ENCODE assay signal across 11 cellular contexts in genomic region chr3:170811515-170811914, GRCh38. TPM values are rescaled to one million over a fixed set of nuclear protein-coding genes. Genes with fewer than 3 reads are reported as not detected.
A peak's percentile ranks its signal among the peaks of the same experiment; 100 is the strongest.
DNase-seq lines count a peak whose midpoint lies in the region; ATAC-seq, FAIRE-seq and TF ChIP-seq lines count a peak whose summit lies in the region.
"Had no signal": no experiment of that assay in that cellular context is flagged by ENCODE, and none has a peak within 500 bp of the region (broad histone marks: within the 10 kb centered on the region; RNA-seq: fewer than 3 reads in every experiment).

No MANE protein-coding gene starts in this region.

- H3K27me3 Mint-ChIP-seq in WTC11 (ENCODE audit: low read depth) = peaks cover 11% of the 10 kb centered on the region

- H3K9me3 Mint-ChIP-seq in WTC11 = peaks cover 13% of the 10 kb centered on the region
- H3K9me3 Mint-ChIP-seq: central memory CD8-positive, alpha-beta T cell; neural crest cell had no signal

- in situ Hi-C loops in K562 (cut with MboI) = loop anchor here (5.0 kb wide), 4 partner anchors 41 to 499 kb away; no protein-coding TSS in a partner anchor
- in situ Hi-C loops in GM13977 (cut with MboI; ENCODE audit: low pct_unique_long_range_greater_than_20kb, low sequenced_read_pairs, unreplicated experiment) = loop anchor here (10.0 to 25.0 kb wide), 2 partner anchors 397 to 499 kb away; partner anchors contain the start of gene CLDN11

- TF ChIP-seq EP300 in K562 (IDR thresholded peaks at IDR 0.05; ENCODE audit: low read length) = no peak

- H2AFZ ChIP-seq in K562 (ENCODE audit: low read depth, low read length) = peak overlapping the region; percentile 19; the same call in 1 of the 2 replicates

- no peak for TF ChIP-seq CTCF in K562 (IDR thresholded peaks at IDR 0.05 in 2 of 3, conservative IDR thresholded peaks at IDR 0.05 in 1 of 3; ENCODE audit: insufficient read depth in 2 of 3, low read depth in 1 of 3, low read length in 3 of 3)
- TF ChIP-seq CTCF in foreskin keratinocyte (conservative IDR thresholded peaks at IDR 0.05) = no peak
- TF ChIP-seq CTCF in GM13977 (IDR thresholded peaks at IDR 0.05; ENCODE audit: extremely low read depth, insufficient read depth, missing control alignments) = no peak
- no peak for TF ChIP-seq CTCF in WTC11 (IDR thresholded peaks at IDR 0.05)

- intact Hi-C loops in K562 (cut with micrococcal nuclease) (loop anchor here (5.0 to 10.0 kb wide), 4 partner anchors 259 to 627 kb away; partner anchors contain the start of gene PHC3), left ventricle myocardium superior (cut with micrococcal nuclease) (loop anchor here (2.0 to 5.0 kb wide), 2 partner anchors 399 to 501 kb away; no protein-coding TSS in a partner anchor)

- H3K9me3 ChIP-seq in K562 (replicated peaks; ENCODE audit: control insufficient read depth, insufficient read depth, low read depth, low read length) = no peaks in the 10 kb centered on the region
- H3K9me3 ChIP-seq: upper lobe of left lung had no signal

- H3K4me1 Mint-ChIP-seq in WTC11 = peaks cover 58% of the 10 kb centered on the region

- H3K9ac ChIP-seq in K562 (ENCODE audit: insufficient read depth in 1 of 2, low read depth in 2 of 2, low read length in 2 of 2) = no peak overlapping the region

- H3K4me1 ChIP-seq in K562 (replicated peaks in 1 of 2; ENCODE audit: control insufficient read depth in 2 of 2, insufficient read depth in 2 of 2, low read length in 2 of 2) = peaks cover 21 to 49% of the 10 kb centered on the region in 2 experiments
- peaks cover 36% of the 10 kb centered on the region for H3K4me1 ChIP-seq in foreskin keratinocyte

- no peak overlapping the region for H3K4me3 Mint-ChIP-seq in WTC11
- H3K4me3 Mint-ChIP-seq: central memory CD8-positive, alpha-beta T cell; neural crest cell had no signal

- peak; percentile 75 for DNase-seq in A172 (ENCODE audit: low spot score)
- peak; percentile 85 for DNase-seq in M059J (ENCODE audit: low read depth)
- DNase-seq in K562 (ENCODE audit: extremely low read depth in 1 of 4, low spot score in 3 of 4) = peak in 2 of 4 experiments; percentile 33 to 37
- DNase-seq in foreskin keratinocyte = peak; percentile 60 to 84
- DNase-seq in left ventricle myocardium superior = no peak
- no peak for DNase-seq in NCI-H774 (lab: John Stamatoyannopoulos, UW)
- DNase-seq in GM13977 (ENCODE audit: low spot score) = no peak
- DNase-seq in WTC11 (ENCODE audit: low spot score) = no peak

- no peak for TF ChIP-seq RAD21 in K562 (CRISPR knock-in tag; conservative IDR thresholded peaks at IDR 0.05 in 1 of 2, IDR thresholded peaks at IDR 0.05 in 1 of 2)

- POLR2A ChIA-PET in K562 (lab: Yijun Ruan, JAX) = interaction anchor here (0.8 to 1.8 kb wide), 4 partner anchors 9 to 200 kb away, joined by 3 to 5 read pairs (median 4); partner anchors contain the start of gene RPL22L1
- POLR2A ChIA-PET in WTC11 (lab: Charles Lee) = no interaction called here

- CTCF ChIA-PET in K562 (lab: Yijun Ruan, JAX; ENCODE audit: low intra/inter-chr PET ratio) = interaction anchor here (1.4 to 2.3 kb wide), 2 partner anchors 397 to 948 kb away, joined by 3 to 13 read pairs; no protein-coding TSS in a partner anchor
- CTCF ChIA-PET in WTC11 (lab: Charles Lee) = interaction anchor here (0.5 to 7.2 kb wide), 49 partner anchors 9 to 1983 kb away, joined by 3 to 138 read pairs (median 4); partner anchors contain the start of genes CLDN11, RPL22L1 and SLC7A14

- no peaks in the 10 kb centered on the region for H3K36me3 ChIP-seq in K562 (ENCODE audit: control insufficient read depth, insufficient read depth, low read length)
- H3K36me3 ChIP-seq: upper lobe of left lung had no signal

- WGBS in K562 (ENCODE audit: insufficient coverage, low coverage, missing lambda C conversion rate) = 66% methylated on average over 5 of the region's 5 CpGs

- no TSS peak for BruUV-seq in K562 (replicated peaks; lab: Mats Ljungman, UMichigan)

- H4K20me1 ChIP-seq in K562 (replicated peaks; ENCODE audit: control insufficient read depth, insufficient read depth, low read length) = no peaks in the 10 kb centered on the region

- ATAC-seq in K562 = no peak
- ATAC-seq in foreskin keratinocyte = peak; percentile 67
- no peak for ATAC-seq in left ventricle myocardium superior
- no peak for ATAC-seq in WTC11

- no peak overlapping the region for H3K27ac Mint-ChIP-seq in WTC11

- no peak for TF ChIP-seq POLR2A in K562 (conservative IDR thresholded peaks at IDR 0.05)

- no peaks in the 10 kb centered on the region for H3K27me3 ChIP-seq in K562 (ENCODE audit: control insufficient read depth in 2 of 2, insufficient read depth in 2 of 2, low read length in 2 of 2)
- no peaks in the 10 kb centered on the region for H3K27me3 ChIP-seq in foreskin keratinocyte
- H3K27me3 ChIP-seq: upper lobe of left lung had no signal

- no peak overlapping the region for H3K4me2 ChIP-seq in K562 (ENCODE audit: insufficient read depth, low read length)

- no peak for FAIRE-seq in K562 (lab: Jason Lieb, UNC)

- H3K79me2 ChIP-seq in K562 (ENCODE audit: control insufficient read depth, insufficient read depth, low read length) = no peaks in the 10 kb centered on the region

- H3K4me3 ChIP-seq in K562 = no peak overlapping the region
- H3K4me3 ChIP-seq: upper lobe of left lung had no signal

- peaks cover 7% of the 10 kb centered on the region; the same call in 1 of the 2 replicates for H3K36me3 Mint-ChIP-seq in WTC11

- H3K9me1 ChIP-seq in K562 (ENCODE audit: control insufficient read depth, insufficient read depth, low read length) = no peaks in the 10 kb centered on the region

- H3K27ac ChIP-seq in K562 (ENCODE audit: extremely low read depth, low read depth, low read length) (no peak overlapping the region), foreskin keratinocyte (no peak overlapping the region)
- H3K27ac ChIP-seq: upper lobe of left lung had no signal

TF ChIP-seq in K562, 482 proteins besides CTCF, POLR2A, EP300 and RAD21 (continues in another document):
- TF ChIP-seq HDAC2 (IDR thresholded peaks at IDR 0.05) = no peak
- no peak for TF ChIP-seq NBN (IDR thresholded peaks at IDR 0.05; ENCODE audit: low read depth)
- no peak for TF ChIP-seq ZNF707 (CRISPR knock-in tag; conservative IDR thresholded peaks at IDR 0.05)
- no peak for TF ChIP-seq ZKSCAN1 (IDR thresholded peaks at IDR 0.05; ENCODE audit: low read depth, low read length)
- no peak for TF ChIP-seq TSC22D4 (tag; IDR thresholded peaks at IDR 0.05)
- TF ChIP-seq JUND (IDR thresholded peaks at IDR 0.05; ENCODE audit: borderline replicate concordance, low read depth, low read length) = peak; percentile 66; the same call in 1 of the 2 replicates
- no peak; the same call in 2 of the 3 replicates for TF ChIP-seq JUND (tag; IDR thresholded peaks at IDR 0.05; ENCODE audit: borderline replicate concordance, low read depth, low read length)

TF ChIP-seq in WTC11, 78 proteins besides CTCF, POLR2A, EP300 and RAD21 (continues in another document):
- TF ChIP-seq ZNF281 (CRISPR knock-in tag; IDR thresholded peaks at IDR 0.05) (no peak), CREB1 (CRISPR knock-in tag; IDR thresholded peaks at IDR 0.05) (no peak)

RNA-seq across cellular contexts. Expression of gene RPL22L1, which starts 58.5 kb away (rescaled TPM):
- total RNA-seq in A172 (2014; rRNA removed; shearing (Covaris generic)) = 621 and 649 TPM in 2 replicates
- total RNA-seq in M059J (2014; rRNA removed; shearing (Covaris generic)) = 64.3 and 106 TPM in 2 replicates
- total RNA-seq in K562 (2011; cell fraction: chromatin; rRNA removed; ENCODE audit: low replicate concordance) = 14.7 and 33.8 TPM in 2 replicates
- total RNA-seq in K562 (2011; cell fraction: nucleolus; rRNA removed) = 13.4 and 13.8 TPM in 2 replicates
- total RNA-seq in K562 (2011; cell fraction: nucleoplasm; rRNA removed) = 28.4 and 41.3 TPM in 2 replicates
- total RNA-seq in K562 (2014; rRNA removed) = 31.6 and 67.6 TPM in 2 replicates
- total RNA-seq in K562 (2014; rRNA removed; fragmentation: Illumina TruSeq; extraction: Trizol) = 139 and 156 TPM in 2 replicates
- total RNA-seq in K562 (2015; rRNA removed; fragmentation: Illumina TruSeq; extraction: Trizol) = 120 and 137 TPM in 2 replicates
- total RNA-seq in K562 (2021) = 53.9 and 64.7 TPM in 2 replicates
- polyA plus RNA-seq in K562 (2011; rRNA removed) = 64.5 and 98.3 TPM in 2 replicates
- polyA plus RNA-seq in K562 (2011; cell fraction: cytosol; rRNA removed) = 10.8 and 27.7 TPM in 2 replicates
- 17.0 and 24.0 TPM in 2 replicates for polyA plus RNA-seq in K562 (2011; cell fraction: nucleus; rRNA removed)
- polyA plus RNA-seq in K562 (2012) = 60.5 and 95.5 TPM in 2 replicates
- polyA plus RNA-seq in K562 (2014; fragmentation: Illumina TruSeq; extraction: Trizol) = 84.4 and 99.0 TPM in 2 replicates
- polyA plus RNA-seq in K562 (2014; fragmentation: Nextera tagmentation; extraction: Ambion mirVana) = 100 to 1,000 TPM; 108 to 111 TPM
- polyA plus RNA-seq in K562 (2014; rRNA removed) = 141 and 198 TPM in 2 replicates
- 30.1 and 30.6 TPM in 2 replicates for polyA minus RNA-seq in K562 (2011; rRNA and poly(A)+ RNA removed)
- polyA minus RNA-seq in K562 (2011; cell fraction: cytosol; rRNA and poly(A)+ RNA removed) = 5.5 and 30.3 TPM in 2 replicates
- polyA minus RNA-seq in K562 (2011; cell fraction: nucleus; rRNA and poly(A)+ RNA removed) = 14.9 and 22.3 TPM in 2 replicates
- 290 and 331 TPM in 2 replicates for total RNA-seq in foreskin keratinocyte
- 508 and 570 TPM in 2 replicates for polyA plus RNA-seq in foreskin keratinocyte
- total RNA-seq in left ventricle myocardium superior = 8.3 TPM
- total RNA-seq in WTC11 (2021) = 120 to 169 TPM (median 125 TPM) in 3 replicates

Comparison
In these comparisons a context has a peak if more than half of its experiments do, and no peak if none do; other contexts are left out.
1. DNase-seq: peak in A172 (single experiment), M059J (single experiment) and foreskin keratinocyte (2 of 2); none in left ventricle myocardium superior (single experiment), NCI-H774 (single experiment), GM13977 (single experiment) and WTC11 (single experiment).